In the genomic region with DNA sequence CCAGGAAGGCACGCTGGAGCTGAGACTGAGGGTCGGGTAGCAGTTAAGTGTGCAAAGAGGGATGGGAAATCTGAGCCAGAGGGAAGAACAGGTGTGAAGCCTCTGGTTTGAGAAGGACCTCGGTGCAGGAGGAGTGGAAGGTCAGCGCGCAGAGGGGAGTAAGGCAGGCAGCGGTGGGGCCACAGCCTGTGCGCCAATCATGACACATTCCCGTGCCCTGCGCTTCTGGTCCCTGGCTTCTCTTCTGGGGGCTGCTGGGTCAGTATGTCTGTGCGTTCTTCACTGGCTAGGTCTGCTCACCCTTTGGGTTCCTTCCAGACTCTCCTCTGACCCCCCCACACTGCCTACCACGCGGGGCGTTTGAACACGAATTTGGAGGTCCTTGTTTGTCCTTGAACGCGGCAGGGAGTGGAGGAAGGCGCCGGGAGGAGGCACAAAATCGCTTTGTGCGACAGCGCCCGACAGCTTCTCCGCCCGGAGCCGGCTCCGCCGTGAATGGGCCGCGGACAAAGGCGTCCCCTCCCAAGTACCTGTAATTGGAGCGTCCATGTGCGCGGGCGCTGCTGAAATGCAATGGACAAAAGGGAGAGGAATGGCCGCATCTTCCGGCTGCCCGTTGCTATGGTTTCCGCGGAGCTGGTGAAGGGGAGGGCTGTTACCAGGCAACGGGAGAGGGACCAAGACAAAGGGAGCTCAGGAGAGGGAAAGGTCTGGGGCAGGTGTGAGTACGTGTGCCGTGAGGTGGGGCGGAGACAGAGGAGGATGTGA, we compare ENCODE assay signal across 13 cellular contexts.
DNase-seq lines count a peak whose midpoint lies in the region; ATAC-seq and TF ChIP-seq lines count a peak whose summit lies in the region.
"Had no signal": no experiment of that assay in that cellular context is flagged by ENCODE, and none has a peak within 500 bp of the region (broad histone marks: within the 10 kb centered on the region; RNA-seq: fewer than 3 reads in every experiment).

No MANE protein-coding gene starts in this region.

- H3K4me3 ChIP-seq in HUES48 (ENCODE audit: low read depth, low read length) (peak overlapping the region; percentile 61), parathyroid adenoma (ENCODE audit: low read depth, low read length) (no peak overlapping the region), right atrium auricular region (no peak overlapping the region)
- H3K4me3 ChIP-seq: spleen had no signal

- peak overlapping the region; percentile 23 for H3K27ac Mint-ChIP-seq in endothelial cell (ENCODE audit: unreplicated experiment)
- H3K27ac Mint-ChIP-seq: activated B cell treated with CpG ODN at 0.5 μM for 24 hours had no signal

- peak overlapping the region; percentile 64 for H2AFZ ChIP-seq in parathyroid adenoma

- H3K4me1 Mint-ChIP-seq in endothelial cell (ENCODE audit: unreplicated experiment) = no peaks in the 10 kb centered on the region
- H3K4me1 Mint-ChIP-seq: activated B cell treated with CpG ODN at 0.5 μM for 24 hours had no signal

- H3K27me3 ChIP-seq in HUES48 (ENCODE audit: control insufficient read depth, insufficient read depth, low read length) (peaks cover 35% of the 10 kb centered on the region), parathyroid adenoma (ENCODE audit: control insufficient read depth, insufficient read depth, low read length) (no peaks in the 10 kb centered on the region), right atrium auricular region (no peaks in the 10 kb centered on the region)
- H3K27me3 ChIP-seq: foreskin keratinocyte had no signal

- no peak for ATAC-seq in GM18873 (IDR thresholded peaks at IDR 0.05; ENCODE audit: low FRiP score, unreplicated experiment)
- ATAC-seq: foreskin keratinocyte had no signal

- H3K4me3 Mint-ChIP-seq in endothelial cell (ENCODE audit: unreplicated experiment) = no peak overlapping the region
- H3K4me3 Mint-ChIP-seq: activated B cell treated with CpG ODN at 0.5 μM for 24 hours had no signal

- H3K27me3 Mint-ChIP-seq in endothelial cell (ENCODE audit: unreplicated experiment) = peaks cover 11% of the 10 kb centered on the region

- H3K9ac ChIP-seq in HUES48 (ENCODE audit: low read depth, low read length) (peak overlapping the region; percentile 76), parathyroid adenoma (no peak overlapping the region)

- H3K36me3 ChIP-seq in HUES48 (ENCODE audit: control insufficient read depth, insufficient read depth, low read length) (no peaks in the 10 kb centered on the region), parathyroid adenoma (ENCODE audit: control insufficient read depth, insufficient read depth, low read length) (no peaks in the 10 kb centered on the region), right atrium auricular region (no peaks in the 10 kb centered on the region)
- H3K36me3 ChIP-seq: spleen had no signal

- peaks cover 13% of the 10 kb centered on the region for H3K36me3 Mint-ChIP-seq in endothelial cell (ENCODE audit: low read depth, unreplicated experiment)

- H3K4me2 ChIP-seq in parathyroid adenoma (ENCODE audit: low read length) = no peak overlapping the region

- H3K79me2 ChIP-seq in parathyroid adenoma = no peaks in the 10 kb centered on the region

- H3K9me3 ChIP-seq in HUES48 (ENCODE audit: control insufficient read depth, insufficient read depth, low read length) (no peaks in the 10 kb centered on the region), parathyroid adenoma (ENCODE audit: control insufficient read depth, low read length) (no peaks in the 10 kb centered on the region), right atrium auricular region (peaks cover 0 to 14% of the 10 kb centered on the region in 2 donors)

- H3K9me3 Mint-ChIP-seq in endothelial cell (ENCODE audit: unreplicated experiment) = peaks cover 13% of the 10 kb centered on the region
- H3K9me3 Mint-ChIP-seq: activated B cell treated with CpG ODN at 0.5 μM for 24 hours had no signal

- DNase-seq in NCI-H2196 (lab: John Stamatoyannopoulos, UW; ENCODE audit: unreplicated experiment) (peak; percentile 92), endothelial cell (ENCODE audit: low spot score) (peak; percentile 37), right atrium auricular region (ENCODE audit: low spot score) (no peak), foreskin melanocyte (no peak)
- DNase-seq in stimulated activated CD4-positive, alpha-beta T cell treated with anti-CD3 and anti-CD28 coated beads, Interleukin-4, amount 100 ng/mL, for 4 hours = no peak
- DNase-seq: activated B cell treated with CpG ODN at 0.5 μM for 24 hours; central memory CD4-positive, alpha-beta T cell; foreskin keratinocyte; spleen had no signal

- H3K27ac ChIP-seq in HUES48 (ENCODE audit: low read depth, low read length) (peak overlapping the region; percentile 2), parathyroid adenoma (no peak overlapping the region), right atrium auricular region (no peak overlapping the region)
- H3K27ac ChIP-seq: foreskin keratinocyte, RWPE1, spleen had no signal

- TF ChIP-seq CTCF in endothelial cell (IDR thresholded peaks at IDR 0.05; ENCODE audit: unreplicated experiment) (no peak), parathyroid adenoma (IDR thresholded peaks at IDR 0.05) (no peak), right atrium auricular region (IDR thresholded peaks at IDR 0.05) (no peak)

- peaks cover 26% of the 10 kb centered on the region for H3K4me1 ChIP-seq in HUES48 (ENCODE audit: control insufficient read depth, insufficient read depth, low read length)
- H3K4me1 ChIP-seq in parathyroid adenoma = peaks cover 3% of the 10 kb centered on the region
- H3K4me1 ChIP-seq in right atrium auricular region = no peaks in the 10 kb centered on the region
- H3K4me1 ChIP-seq: foreskin keratinocyte, spleen had no signal

Comparison
In these comparisons a context has a peak if more than half of its experiments do, and no peak if none do; other contexts are left out.
1. DNase-seq: peak in NCI-H2196 (single experiment) and endothelial cell (single experiment); none in right atrium auricular region (single experiment), foreskin melanocyte (single experiment) and stimulated activated CD4-positive, alpha-beta T cell treated with anti-CD3 and anti-CD28 coated beads, Interleukin-4, amount 100 ng/mL, for 4 hours (0 of 2).